ENCODE assay signal across 2 cellular contexts in genomic region chr3:119034256-119035013, GRCh38.
TF ChIP-seq lines count a peak whose summit lies in the region.

IGSF11 (minus strand) TSS chr3:119034846; CDS start chr3:119034582, 264 bp downstream.

TF ChIP-seq in HEK293, 187 proteins besides CTCF, POLR2A, EP300 and RAD21 (continued from another document):
- TF ChIP-seq ZBTB11 (tag by site-specific recombination; conservative IDR thresholded peaks at IDR 0.05; ENCODE audit: low read depth): 0 out of 2 replicates have a peak, but pooled peaks have one; percentile 8

TF ChIP-seq in K562, 482 proteins besides CTCF, POLR2A, EP300 and RAD21 (continued from another document and continues in another):
- TF ChIP-seq ZNF318 (IDR thresholded peaks at IDR 0.05; ENCODE audit: borderline replicate concordance in 1 of 2, low read depth in 1 of 2): no peak
- no peak for TF ChIP-seq MYBL2 (IDR thresholded peaks at IDR 0.05; ENCODE audit: low read depth)
- TF ChIP-seq MYBL2 (CRISPR knock-in tag; IDR thresholded peaks at IDR 0.05; ENCODE audit: borderline replicate concordance): no peak
- TF ChIP-seq RNF2 (IDR thresholded peaks at IDR 0.05): no peak
- no peak for TF ChIP-seq ZNF140 (CRISPR knock-in tag; IDR thresholded peaks at IDR 0.05)
- no peak for TF ChIP-seq YBX1 (IDR thresholded peaks at IDR 0.05)
- TF ChIP-seq KDM4B (IDR thresholded peaks at IDR 0.05; ENCODE audit: borderline replicate concordance in 2 of 2, low read depth in 1 of 2): no peak
- TF ChIP-seq CBFA2T2 (conservative IDR thresholded peaks at IDR 0.05): no peak
- no peak for TF ChIP-seq MNT (conservative IDR thresholded peaks at IDR 0.05)
- TF ChIP-seq HMBOX1 (IDR thresholded peaks at IDR 0.05): no peak
- no peak for TF ChIP-seq XRCC4 (IDR thresholded peaks at IDR 0.05; ENCODE audit: extremely low read depth, insufficient read depth, insufficient read length)
- no peak for TF ChIP-seq ZNF644 (tag; IDR thresholded peaks at IDR 0.05; ENCODE audit: low read depth)
- TF ChIP-seq RFX7 (CRISPR knock-in tag; IDR thresholded peaks at IDR 0.05): no peak
- TF ChIP-seq SRSF9 (IDR thresholded peaks at IDR 0.05; ENCODE audit: borderline replicate concordance, low read depth, low read length): no peak
- no peak for TF ChIP-seq BMI1 (IDR thresholded peaks at IDR 0.05; ENCODE audit: low read length)
- no peak for TF ChIP-seq CHD4 (IDR thresholded peaks at IDR 0.05; ENCODE audit: insufficient read depth, insufficient replicate concordance, low read depth, low read length, poor library complexity, severe bottlenecking)
- TF ChIP-seq STAG1 (CRISPR knock-in tag; IDR thresholded peaks at IDR 0.05; ENCODE audit: borderline replicate concordance): peak; percentile 15; the same call in 1 of the 2 replicates
- TF ChIP-seq MAFG (tag; conservative IDR thresholded peaks at IDR 0.05): no peak
- TF ChIP-seq ZNF561 (CRISPR knock-in tag; conservative IDR thresholded peaks at IDR 0.05): no peak
- no peak for TF ChIP-seq NEUROD1 (IDR thresholded peaks at IDR 0.05; ENCODE audit: borderline replicate concordance, low read depth, low read length, partially characterized antibody)
- no peak for TF ChIP-seq ZNF311 (CRISPR knock-in tag; IDR thresholded peaks at IDR 0.05)
- TF ChIP-seq HNRNPLL (IDR thresholded peaks at IDR 0.05; ENCODE audit: low read depth, low read length, poor library complexity, severe bottlenecking): peak; percentile 87
- no peak for TF ChIP-seq FIP1L1 (IDR thresholded peaks at IDR 0.05; ENCODE audit: low read depth, low read length, poor library complexity, severe bottlenecking)
- peak; percentile 81 for TF ChIP-seq CXXC5 (CRISPR knock-in tag; IDR thresholded peaks at IDR 0.05)
- no peak for TF ChIP-seq ZNF583 (CRISPR knock-in tag; IDR thresholded peaks at IDR 0.05)
- TF ChIP-seq BRF2 (IDR thresholded peaks at IDR 0.05; ENCODE audit: borderline replicate concordance, insufficient read depth, insufficient read length): no peak
- no peak for TF ChIP-seq TRIM28 (IDR thresholded peaks at IDR 0.05)
- TF ChIP-seq SMAD4 (CRISPR knock-in tag; conservative IDR thresholded peaks at IDR 0.05): peak; percentile 80
- no peak for TF ChIP-seq PKNOX1 (IDR thresholded peaks at IDR 0.05)
- TF ChIP-seq ZNF589 (CRISPR knock-in tag; IDR thresholded peaks at IDR 0.05; ENCODE audit: low read depth): no peak
- TF ChIP-seq REST (CRISPR knock-in tag; IDR thresholded peaks at IDR 0.05; ENCODE audit: low read depth): peak; percentile 48; the same call in 1 of the 2 replicates
- 0 out of 2 replicates have a peak, but pooled peaks have one; percentile 41 for TF ChIP-seq ZEB2 (IDR thresholded peaks at IDR 0.05)
- TF ChIP-seq ZNF785 (CRISPR knock-in tag; IDR thresholded peaks at IDR 0.05): no peak
- TF ChIP-seq THRAP3 (IDR thresholded peaks at IDR 0.05; ENCODE audit: borderline replicate concordance): no peak
- no peak for TF ChIP-seq NFATC3 (IDR thresholded peaks at IDR 0.05)
- 0 out of 2 replicates have a peak, but pooled peaks have one; percentile 24 for TF ChIP-seq NR2C2 (CRISPR knock-in tag; IDR thresholded peaks at IDR 0.05)
- TF ChIP-seq NR2C2 (tag; IDR thresholded peaks at IDR 0.05): no peak
- TF ChIP-seq BDP1 (IDR thresholded peaks at IDR 0.05; ENCODE audit: insufficient read depth, insufficient read length): no peak
- TF ChIP-seq HOMEZ (CRISPR knock-in tag; IDR thresholded peaks at IDR 0.05): no peak
- no peak for TF ChIP-seq E2F3 (CRISPR knock-in tag; IDR thresholded peaks at IDR 0.05)
- no peak for TF ChIP-seq HINFP (tag; conservative IDR thresholded peaks at IDR 0.05; ENCODE audit: low read depth)
- TF ChIP-seq FOXA3 (CRISPR knock-in tag; conservative IDR thresholded peaks at IDR 0.05 in 1 of 2, IDR thresholded peaks at IDR 0.05 in 1 of 2): no peak
- TF ChIP-seq ELF1 (tag; IDR thresholded peaks at IDR 0.05): no peak
- no peak for TF ChIP-seq ZNF224 (CRISPR knock-in tag; IDR thresholded peaks at IDR 0.05)
- TF ChIP-seq CBX1 (IDR thresholded peaks at IDR 0.05; ENCODE audit: low read depth): 0 out of 2 replicates have a peak, but pooled peaks have one; percentile 33
- no peak for TF ChIP-seq XRCC5 (IDR thresholded peaks at IDR 0.05; ENCODE audit: low read depth, low read length)
- no peak for TF ChIP-seq ZC3H4 (CRISPR knock-in tag; IDR thresholded peaks at IDR 0.05; ENCODE audit: borderline replicate concordance)
